Comparison of ENCODE assay signal across 8 cellular contexts in genomic region chr6:43060034-43060754, GRCh38. TPM values are rescaled to one million over a fixed set of nuclear protein-coding genes. Genes with fewer than 3 reads are reported as not detected.
DNase-seq lines count a peak whose midpoint lies in the region; ATAC-seq and TF ChIP-seq lines count a peak whose summit lies in the region.

No MANE protein-coding gene starts in this region.

- peak; percentile 73 for ATAC-seq in left lobe of liver

- H3K4me1 ChIP-seq in breast epithelium (peaks cover 5 to 10% of the 10 kb centered on the region in 2 donors), tibial artery (peaks cover 4 to 30% (median 21%) of the 10 kb centered on the region in 4 donors)

- H3K4me3 ChIP-seq in MG63 (peak overlapping the region; percentile 96), breast epithelium (peak overlapping the region; percentile 77 to 90 (median 81)), tibial artery (peak overlapping the region; percentile 76 to 92)

- H3K27ac ChIP-seq in breast epithelium (peak overlapping the region; percentile 93 to 97), tibial artery (peak overlapping the region; percentile 83 to 91)

- H3K9me3 ChIP-seq in MG63 (no peaks in the 10 kb centered on the region), breast epithelium (no peaks in the 10 kb centered on the region), tibial artery (no peaks in the 10 kb centered on the region)

- intact Hi-C loops in breast epithelium (cut with DNase I; ENCODE audit: low total_unique reads), result no loop called here
- intact Hi-C loops in tibial artery (cut with DNase I; ENCODE audit: low total_unique reads), result no loop called here

- TF ChIP-seq POLR2A in breast epithelium (IDR thresholded peaks at IDR 0.05), result no peak

- DNase-seq in DMS53 (lab: John Stamatoyannopoulos, UW), result peak; percentile 85
- no peak for DNase-seq in MG63
- no peak for DNase-seq in breast epithelium (ENCODE audit: low spot score in 2 of 2)
- DNase-seq in left lobe of liver (ENCODE audit: low spot score), result peak; percentile 93
- peak in 1 of 2 donors; percentile 65 for DNase-seq in tibial artery
- DNase-seq in ureter (ENCODE audit: low spot score), result no peak
- DNase-seq in cortex of kidney (lab: John Stamatoyannopoulos, UW), result no peak
- DNase-seq in ecto neural progenitor cell (ENCODE audit: low spot score), result no peak

- peaks cover 2% of the 10 kb centered on the region; the same call in 1 of the 2 replicates for H3K36me3 ChIP-seq in MG63
- no peaks in the 10 kb centered on the region for H3K36me3 ChIP-seq in breast epithelium
- H3K36me3 ChIP-seq in tibial artery, result peaks cover 0 to 60% (median 35%) of the 10 kb centered on the region in 3 donors

- no peak for TF ChIP-seq CTCF in breast epithelium (IDR thresholded peaks at IDR 0.05)
- no peak for TF ChIP-seq CTCF in tibial artery (IDR thresholded peaks at IDR 0.05)

- H3K27me3 ChIP-seq in MG63 (no peaks in the 10 kb centered on the region), breast epithelium (no peaks in the 10 kb centered on the region), tibial artery (no peaks in the 10 kb centered on the region)

RNA-seq across cellular contexts. Expression of gene KLC4, which starts 0.8 kb away (rescaled TPM):
- 16.6 and 44.3 TPM in 2 replicates for total RNA-seq in MG63 (2014; rRNA removed; shearing (Covaris generic); ENCODE audit: low replicate concordance)
- total RNA-seq in breast epithelium (10 to 100 TPM; 20.5 to 33.7 (median 21.0) TPM), left lobe of liver (141 TPM), ureter (23.8 TPM)

RNA-seq across cellular contexts. Expression of gene MRPL2, which starts 1.0 kb away (rescaled TPM):
- total RNA-seq in MG63 (2014; rRNA removed; shearing (Covaris generic); ENCODE audit: low replicate concordance), result 31.0 and 54.7 TPM in 2 replicates
- 10 to 100 TPM; 17.9 to 32.1 (median 29.1) TPM for total RNA-seq in breast epithelium
- total RNA-seq in left lobe of liver, result 71.8 TPM
- total RNA-seq in ureter, result 33.0 TPM

RNA-seq across cellular contexts. Expression of gene CUL7, which starts 6.5 kb away (rescaled TPM):
- total RNA-seq in MG63 (2014; rRNA removed; shearing (Covaris generic); ENCODE audit: low replicate concordance), result 7.6 and 10.8 TPM in 2 replicates
- total RNA-seq in breast epithelium (10 to 100 TPM; 12.6 to 21.4 (median 19.3) TPM), left lobe of liver (8.5 TPM), ureter (28.8 TPM)

RNA-seq across cellular contexts. Expression of gene PTK7, which starts 15.9 kb away (rescaled TPM):
- total RNA-seq in MG63 (2014; rRNA removed; shearing (Covaris generic); ENCODE audit: low replicate concordance), result 45.0 and 57.3 TPM in 2 replicates
- 10 to 100 TPM in 2 of 3 donors, 1 to 10 TPM in 1; 7.0 to 57.1 (median 52.1) TPM for total RNA-seq in breast epithelium
- total RNA-seq in left lobe of liver, result 1.3 TPM
- total RNA-seq in ureter, result 52.0 TPM

RNA-seq across cellular contexts. Expression of gene RRP36, which starts 38.8 kb away (rescaled TPM):
- total RNA-seq in MG63 (2014; rRNA removed; shearing (Covaris generic); ENCODE audit: low replicate concordance), result 45.4 and 73.7 TPM in 2 replicates
- 10 to 100 TPM; 48.8 to 69.2 (median 56.3) TPM for total RNA-seq in breast epithelium
- total RNA-seq in left lobe of liver, result 21.7 TPM
- total RNA-seq in ureter, result 58.9 TPM

Comparison
In these comparisons a context has a peak if more than half of its experiments do, and no peak if none do; other contexts are left out.
1. DNase-seq: peak in DMS53 (single experiment) and left lobe of liver (single experiment); none in MG63 (single experiment), breast epithelium (0 of 2), ureter (single experiment), cortex of kidney (single experiment) and ecto neural progenitor cell (single experiment).
2. Peak in every context shown above with its lines, with median percentiles within 50 percentile points of each other: H3K4me3 ChIP-seq.